In genomic region chr19:11881151-11881800, GRCh38 we compare ENCODE assay signal across 1 cellular context.
TF ChIP-seq lines count a peak whose summit lies in the region.

No MANE protein-coding gene starts in this region.

TF ChIP-seq in neural cell, 6 proteins besides CTCF, POLR2A, EP300 and RAD21 (continued from another document):
- no peak for TF ChIP-seq REST (IDR thresholded peaks at IDR 0.05; ENCODE audit: borderline replicate concordance)
- peak; percentile 24 for TF ChIP-seq MXI1 (conservative IDR thresholded peaks at IDR 0.05; ENCODE audit: poor library complexity, severe bottlenecking)
